Comparison of ENCODE assay signal across 10 cellular contexts in genomic region chr11:78313181-78313788, GRCh38.
DNase-seq lines count a peak whose midpoint lies in the region; ATAC-seq and TF ChIP-seq lines count a peak whose summit lies in the region.
"Had no signal": no experiment of that assay in that cellular context is flagged by ENCODE, and none has a peak within 500 bp of the region (broad histone marks: within the 10 kb centered on the region; RNA-seq: fewer than 3 reads in every experiment).

No MANE protein-coding gene starts in this region.

- H3K4me3 ChIP-seq in skeletal muscle cell (ENCODE audit: low read depth, low read length): no peak overlapping the region

- H3K4me1 Mint-ChIP-seq in osteocyte (ENCODE audit: unreplicated experiment): peaks cover 15% of the 10 kb centered on the region

- no peak for TF ChIP-seq POLR2A in GM18505 (IDR thresholded peaks at IDR 0.05; ENCODE audit: borderline replicate concordance, extremely low read depth, insufficient read depth, insufficient read length)

- H3K36me3 Mint-ChIP-seq in osteocyte (ENCODE audit: unreplicated experiment): no peaks in the 10 kb centered on the region

- DNase-seq in HCEC 1CT (peak; percentile 89), RKO (ENCODE audit: low spot score) (peak; percentile 45), foreskin melanocyte (peak; percentile 72), skeletal muscle cell (ENCODE audit: low read depth) (peak; percentile 79), osteocyte (ENCODE audit: extremely low spot score, unreplicated experiment) (no peak), 8988T (no peak)
- DNase-seq: activated T-cell treated with anti-CD3 and anti-CD28 coated beads, Interleukin-2, amount 50 U/mL, for 4 hours; NCI-H187 had no signal

- no peak for TF ChIP-seq CTCF in osteocyte (IDR thresholded peaks at IDR 0.05)

- H3K4me3 Mint-ChIP-seq in osteocyte (ENCODE audit: unreplicated experiment): no peak overlapping the region
- H3K4me3 Mint-ChIP-seq: activated T-cell treated with anti-CD3 and anti-CD28 coated beads, Interleukin-2, amount 50 U/mL, for 4 hours had no signal

- H3K27me3 Mint-ChIP-seq in osteocyte (ENCODE audit: unreplicated experiment): no peaks in the 10 kb centered on the region

- ATAC-seq in GM18520 (IDR thresholded peaks at IDR 0.05; ENCODE audit: unreplicated experiment): no peak
- ATAC-seq in GM18505 (IDR thresholded peaks at IDR 0.05; ENCODE audit: unreplicated experiment): no peak
- ATAC-seq: activated T-cell treated with anti-CD3 and anti-CD28 coated beads, Interleukin-2, amount 50 U/mL, for 4 hours had no signal

- H3K9me3 Mint-ChIP-seq in osteocyte (ENCODE audit: unreplicated experiment): no peaks in the 10 kb centered on the region
- H3K9me3 Mint-ChIP-seq: activated T-cell treated with anti-CD3 and anti-CD28 coated beads, Interleukin-2, amount 50 U/mL, for 4 hours had no signal

- no peak overlapping the region for H3K27ac Mint-ChIP-seq in osteocyte (ENCODE audit: unreplicated experiment)

Comparison
In these comparisons a context has a peak if more than half of its experiments do, and no peak if none do; other contexts are left out.
1. DNase-seq: peak in HCEC 1CT (single experiment), RKO (single experiment), foreskin melanocyte (single experiment) and skeletal muscle cell (single experiment); none in osteocyte (single experiment) and 8988T (single experiment).